Comparison of ENCODE assay signal across 7 cellular contexts in the genomic region with DNA sequence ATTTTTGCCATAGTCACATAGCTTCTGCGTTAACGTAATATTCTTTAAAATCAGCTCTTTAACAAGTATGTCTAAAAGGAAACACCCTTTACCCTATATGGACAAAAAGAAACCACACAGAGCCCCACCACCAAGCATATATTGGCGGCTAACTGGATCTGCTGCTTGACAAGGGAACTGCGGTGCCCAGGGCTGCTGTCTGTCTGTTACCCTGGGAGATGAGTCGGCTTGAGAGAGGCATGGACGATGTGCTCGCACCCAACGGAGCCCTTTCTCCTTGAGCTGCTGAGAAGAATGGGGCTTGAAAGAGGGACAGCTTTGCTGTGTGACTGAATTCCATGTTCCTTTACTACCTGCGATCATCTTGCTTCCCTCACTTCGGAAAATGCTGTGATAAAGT.
A peak's percentile ranks its signal among the peaks of the same experiment; 100 is the strongest.
DNase-seq lines count a peak whose midpoint lies in the region; ATAC-seq and TF ChIP-seq lines count a peak whose summit lies in the region.

No MANE protein-coding gene starts in this region.

- no peaks in the 10 kb centered on the region for H3K9me3 Mint-ChIP-seq in activated T-helper 17 cell treated with anti-CD3 and anti-CD28 coated beads, Interleukin-2, amount 50 U/mL, for 72 hours
- H3K9me3 Mint-ChIP-seq in nephron: no peaks in the 10 kb centered on the region

- no peak for TF ChIP-seq CTCF in nephron (IDR thresholded peaks at IDR 0.05; ENCODE audit: unreplicated experiment in 3 of 3)

- peaks cover 17% of the 10 kb centered on the region for H3K27me3 Mint-ChIP-seq in activated T-helper 17 cell treated with anti-CD3 and anti-CD28 coated beads, Interleukin-2, amount 50 U/mL, for 72 hours
- peaks cover 31% of the 10 kb centered on the region for H3K27me3 Mint-ChIP-seq in nephron (ENCODE audit: low read depth)

- H3K4me3 Mint-ChIP-seq in activated T-helper 17 cell treated with anti-CD3 and anti-CD28 coated beads, Interleukin-2, amount 50 U/mL, for 72 hours: peak overlapping the region; percentile 62
- H3K4me3 Mint-ChIP-seq in nephron: peak overlapping the region in 2 of 3 experiments; percentile 38 to 80

- DNase-seq in ELF-1 (ENCODE audit: low read depth, low spot score): peak; percentile 62
- DNase-seq in NCI-H146 (lab: John Stamatoyannopoulos, UW): peak; percentile 72

- H3K27ac Mint-ChIP-seq in activated T-helper 17 cell treated with anti-CD3 and anti-CD28 coated beads, Interleukin-2, amount 50 U/mL, for 72 hours: no peak overlapping the region
- H3K27ac Mint-ChIP-seq in nephron: peak overlapping the region; percentile 13 to 84 (median 74)

- ATAC-seq in activated T-helper 17 cell treated with anti-CD3 and anti-CD28 coated beads, Interleukin-2, amount 50 U/mL, for 72 hours (replicated peaks): peak; percentile 35
- no peak for ATAC-seq in HG02610 (IDR thresholded peaks at IDR 0.05; ENCODE audit: unreplicated experiment)
- no peak for ATAC-seq in HG03378 (IDR thresholded peaks at IDR 0.05; ENCODE audit: unreplicated experiment)
- no peak for ATAC-seq in HG02938 (IDR thresholded peaks at IDR 0.05; ENCODE audit: unreplicated experiment)

- peaks cover 7% of the 10 kb centered on the region for H3K4me1 Mint-ChIP-seq in activated T-helper 17 cell treated with anti-CD3 and anti-CD28 coated beads, Interleukin-2, amount 50 U/mL, for 72 hours
- peaks cover 27% of the 10 kb centered on the region for H3K4me1 Mint-ChIP-seq in nephron

- no peaks in the 10 kb centered on the region for H3K36me3 Mint-ChIP-seq in activated T-helper 17 cell treated with anti-CD3 and anti-CD28 coated beads, Interleukin-2, amount 50 U/mL, for 72 hours (ENCODE audit: low read depth)
- no peaks in the 10 kb centered on the region for H3K36me3 Mint-ChIP-seq in nephron (ENCODE audit: low read depth)
